12 cellular contexts compared by ENCODE assay signal in genomic region chr11:14411818-14412217, GRCh38. TPM values are rescaled to one million over a fixed set of nuclear protein-coding genes. Genes with fewer than 3 reads are reported as not detected.
A peak's percentile ranks its signal among the peaks of the same experiment; 100 is the strongest.
DNase-seq lines count a peak whose midpoint lies in the region; ATAC-seq and TF ChIP-seq lines count a peak whose summit lies in the region.
"Had no signal": no experiment of that assay in that cellular context is flagged by ENCODE, and none has a peak within 500 bp of the region (broad histone marks: within the 10 kb centered on the region; RNA-seq: fewer than 3 reads in every experiment).

No MANE protein-coding gene starts in this region.

- peak overlapping the region; percentile 92 for H4K91ac ChIP-seq in IMR-90 (ENCODE audit: insufficient read depth, low read depth, low read length)

- peak overlapping the region; percentile 80 for H2AK9ac ChIP-seq in IMR-90 (replicated peaks; ENCODE audit: low read depth, low read length, poor library complexity)

- H2BK20ac ChIP-seq in IMR-90 (ENCODE audit: low read depth, low read length) = peak overlapping the region; percentile 88

- 0 out of 2 replicates have a peak overlapping the region, but pooled peaks have one; percentile 2 for H3K9ac ChIP-seq in IMR-90 (ENCODE audit: low read depth, low read length)

- H3K4me3 Mint-ChIP-seq in chondrocyte (ENCODE audit: unreplicated experiment) = no peak overlapping the region
- H3K4me3 Mint-ChIP-seq: activated CD8-positive, alpha-beta T cell treated with anti-CD3 and anti-CD28 coated beads for 36 hours had no signal

- no peaks in the 10 kb centered on the region for H3K27me3 Mint-ChIP-seq in chondrocyte (ENCODE audit: low read depth)
- H3K27me3 Mint-ChIP-seq: activated CD8-positive, alpha-beta T cell treated with anti-CD3 and anti-CD28 coated beads for 36 hours had no signal

- H3K36me3 Mint-ChIP-seq in chondrocyte (ENCODE audit: low read depth) = no peaks in the 10 kb centered on the region

- H3K27me3 ChIP-seq in IMR-90 (ENCODE audit: control insufficient read depth, insufficient read depth, low read length) (no peaks in the 10 kb centered on the region), lung (ENCODE audit: control insufficient read depth, insufficient read depth) (no peaks in the 10 kb centered on the region), dorsolateral prefrontal cortex (no peaks in the 10 kb centered on the region)
- H3K27me3 ChIP-seq: ascending aorta had no signal

- TF ChIP-seq CTCF in IMR-90 (conservative IDR thresholded peaks at IDR 0.05; ENCODE audit: low read depth, low read length) (no peak), chondrocyte (IDR thresholded peaks at IDR 0.05) (no peak), lung (IDR thresholded peaks at IDR 0.05; ENCODE audit: control extremely low read depth, extremely low read depth) (no peak), GM13976 (IDR thresholded peaks at IDR 0.05; ENCODE audit: borderline replicate concordance, control extremely low read depth, extremely low read depth, insufficient read depth, missing control alignments) (no peak), dorsolateral prefrontal cortex (IDR thresholded peaks at IDR 0.05 in 54 of 56, conservative IDR thresholded peaks at IDR 0.05 in 2 of 56; ENCODE audit: low read depth in 1 of 56, partially characterized antibody in 56 of 56) (no peak)

- H3K4me2 ChIP-seq in IMR-90 (ENCODE audit: low read depth, low read length) = no peak overlapping the region

- POLR2A ChIA-PET in IMR-90 (lab: Charles Lee; ENCODE audit: unreplicated experiment) = interaction anchor here (1.5 kb wide), 1 partner anchor 11 kb away, joined by 5 read pairs; no protein-coding TSS in a partner anchor

- peak overlapping the region; percentile 81 for H3K23ac ChIP-seq in IMR-90 (ENCODE audit: low read depth, low read length)

- peaks cover 20% of the 10 kb centered on the region for H3K4me1 ChIP-seq in IMR-90 (ENCODE audit: control insufficient read depth, insufficient read depth, low read length)
- H3K4me1 ChIP-seq in lung (ENCODE audit: control insufficient read depth in 2 of 2, insufficient read depth in 2 of 2, low read length in 2 of 2) = peaks cover 3 to 7% of the 10 kb centered on the region in 2 donors

- peak overlapping the region; percentile 49 for H2AFZ ChIP-seq in IMR-90 (replicated peaks; ENCODE audit: low read length, poor library complexity)

- peak overlapping the region; percentile 64 for H2BK5ac ChIP-seq in IMR-90 (ENCODE audit: low read depth, low read length, poor library complexity, severe bottlenecking)

- H3K36me3 ChIP-seq in IMR-90 (ENCODE audit: control insufficient read depth, insufficient read depth, low read length) (no peaks in the 10 kb centered on the region), lung (ENCODE audit: control insufficient read depth in 2 of 2, insufficient read depth in 2 of 2, low read length in 2 of 2) (no peaks in the 10 kb centered on the region)
- H3K36me3 ChIP-seq: ascending aorta had no signal

- no peak for TF ChIP-seq POLR2A in IMR-90 (IDR thresholded peaks at IDR 0.05; ENCODE audit: low read depth, low read length)

- BruUV-seq in IMR-90 (replicated peaks; lab: Mats Ljungman, UMichigan) = no TSS peak

- intact Hi-C loops in IMR-90 (cut with micrococcal nuclease) = no loop called here
- intact Hi-C loops in dorsolateral prefrontal cortex (cut with DNase I) = no loop called here

- peak overlapping the region; percentile 99 for H2AK5ac ChIP-seq in IMR-90 (ENCODE audit: low read depth, low read length)

- no peaks in the 10 kb centered on the region for H4K20me1 ChIP-seq in IMR-90 (ENCODE audit: insufficient read depth, low read length)

- dilution Hi-C loops in IMR-90 (cut with HindIII; ENCODE audit: low sequenced_read_pairs, unreplicated experiment) = no loop called here

- H3K27ac ChIP-seq in IMR-90 (ENCODE audit: insufficient read depth, low read length) (peak overlapping the region; percentile 65), lung (ENCODE audit: low read depth in 1 of 2, low read length in 1 of 2) (no peak overlapping the region), dorsolateral prefrontal cortex (no peak overlapping the region)
- H3K27ac ChIP-seq: ascending aorta had no signal

- H3K9me3 ChIP-seq in IMR-90 (ENCODE audit: control insufficient read depth, insufficient read depth, low read length) (no peaks in the 10 kb centered on the region), lung (ENCODE audit: control insufficient read depth in 2 of 2, insufficient read depth in 1 of 2, low read length in 1 of 2) (no peaks in the 10 kb centered on the region)
- H3K9me3 ChIP-seq: ascending aorta had no signal

- H3K4me1 Mint-ChIP-seq in chondrocyte (ENCODE audit: low read depth) = peaks cover 43% of the 10 kb centered on the region

- H3K9me3 Mint-ChIP-seq in chondrocyte (ENCODE audit: low read depth) = no peaks in the 10 kb centered on the region
- H3K9me3 Mint-ChIP-seq: activated CD8-positive, alpha-beta T cell treated with anti-CD3 and anti-CD28 coated beads for 36 hours had no signal

- H3K18ac ChIP-seq in IMR-90 (ENCODE audit: low read depth, low read length) = peak overlapping the region; percentile 50

- peak overlapping the region; percentile 83 for H2BK15ac ChIP-seq in IMR-90 (ENCODE audit: low read depth, low read length)

- H3K4me3 ChIP-seq in IMR-90 (ENCODE audit: insufficient read depth, low read depth, low read length) (no peak overlapping the region), lung (no peak overlapping the region), dorsolateral prefrontal cortex (no peak overlapping the region)
- H3K4me3 ChIP-seq: ascending aorta had no signal

- CTCF ChIA-PET in IMR-90 (lab: Yijun Ruan, JAX) = no interaction called here

- H4K8ac ChIP-seq in IMR-90 (ENCODE audit: low read depth in 2 of 2, low read length in 2 of 2) = peak overlapping the region; percentile 74 to 88

- peak; percentile 57 for DNase-seq in A172 (ENCODE audit: low spot score)
- peak; percentile 89 for DNase-seq in IMR-90
- DNase-seq in chondrocyte (ENCODE audit: low spot score) = no peak
- peak; percentile 34 for DNase-seq in lung (ENCODE audit: low spot score)
- no peak for DNase-seq in stimulated activated CD4-positive, alpha-beta T cell treated with anti-CD3 and anti-CD28 coated beads, Interleukin-4, amount 100 ng/mL, for 4 hours
- DNase-seq in GM13976 (ENCODE audit: low spot score) = no peak
- no peak for DNase-seq in dorsolateral prefrontal cortex
- no peak for DNase-seq in NCI-H345 treated with DMSO at 0.1 percent for 48 hours (lab: John Stamatoyannopoulos, UW; ENCODE audit: unreplicated experiment)
- DNase-seq: activated CD8-positive, alpha-beta T cell treated with anti-CD3 and anti-CD28 coated beads for 36 hours; glutamatergic neuron; stimulated activated CD4-positive, alpha-beta T cell treated with anti-CD3 and anti-CD28 coated beads, Interleukin-1b, Interleukin-23, amount 100 ng/mL, for 48 hours had no signal

- no peak for TF ChIP-seq RAD21 in IMR-90 (IDR thresholded peaks at IDR 0.05; ENCODE audit: low read length)

- H2BK120ac ChIP-seq in IMR-90 (ENCODE audit: low read depth, low read length) = peak overlapping the region; percentile 87

- H3K27ac Mint-ChIP-seq in chondrocyte (ENCODE audit: unreplicated experiment) = peak overlapping the region; percentile 59
- H3K27ac Mint-ChIP-seq: activated CD8-positive, alpha-beta T cell treated with anti-CD3 and anti-CD28 coated beads for 36 hours had no signal

- H3K79me1 ChIP-seq in IMR-90 (ENCODE audit: low read depth in 1 of 2, low read length in 2 of 2) = no peaks in the 10 kb centered on the region

- peak overlapping the region; percentile 90 for H3K4ac ChIP-seq in IMR-90 (ENCODE audit: low read depth, low read length)

- H4K5ac ChIP-seq in IMR-90 (ENCODE audit: low read depth, low read length) = peak overlapping the region; percentile 42

- H3K56ac ChIP-seq in IMR-90 (ENCODE audit: extremely low read depth, insufficient read depth, low read length) = peak overlapping the region; percentile 23; the same call in 1 of the 2 replicates

- in situ Hi-C loops in IMR-90 (cut with MboI; ENCODE audit: low sequenced_read_pairs) = no loop called here
- in situ Hi-C loops in GM13976 (cut with MboI; ENCODE audit: low sequenced_read_pairs, unreplicated experiment) = loop anchor here (25.0 kb wide), 1 partner anchor 450 kb away; the partner anchor contains the start of gene SPON1

- ATAC-seq in IMR-90 (ENCODE audit: low read depth) = peak; percentile 82
- ATAC-seq in lung (ENCODE audit: insufficient read depth, low FRiP score) = peak; percentile 56
- ATAC-seq: activated CD8-positive, alpha-beta T cell treated with anti-CD3 and anti-CD28 coated beads for 36 hours had no signal

- H3K14ac ChIP-seq in IMR-90 (replicated peaks; ENCODE audit: low read depth, low read length) = peak overlapping the region; percentile 80

- H3K9me1 ChIP-seq in IMR-90 (ENCODE audit: insufficient read depth, low read length) = peaks cover 29% of the 10 kb centered on the region

TF ChIP-seq in IMR-90, 13 proteins besides CTCF, POLR2A, EP300 and RAD21 (continues in another document):
- TF ChIP-seq FOS (IDR thresholded peaks at IDR 0.05; ENCODE audit: low read depth, low read length) (peak; percentile 54), BHLHE40 (IDR thresholded peaks at IDR 0.05; ENCODE audit: low read depth, low read length) (no peak), RFX5 (IDR thresholded peaks at IDR 0.05; ENCODE audit: low read depth, low read length) (no peak), SMC3 (IDR thresholded peaks at IDR 0.05; ENCODE audit: low read depth, low read length) (no peak), ELK1 (IDR thresholded peaks at IDR 0.05; ENCODE audit: borderline replicate concordance, low read depth, low read length) (no peak), NFE2L2 (IDR thresholded peaks at IDR 0.05; ENCODE audit: low read depth, low read length) (no peak), CEBPB (IDR thresholded peaks at IDR 0.05; ENCODE audit: low read depth, low read length) (peak; percentile 80)

RNA-seq across cellular contexts. Expression of gene RRAS2, which starts 52.8 kb away (rescaled TPM):
- 117 and 138 TPM in 2 replicates for total RNA-seq in A172 (2014; rRNA removed; shearing (Covaris generic))
- total RNA-seq in IMR-90 (2012; rRNA removed) (106 and 155 TPM in 2 replicates), chondrocyte (55.8 to 76.9 TPM (median 74.1 TPM) in 3 replicates), lung (10 to 100 TPM; 43.8 to 73.5 TPM), dorsolateral prefrontal cortex (10 to 100 TPM in 106 of 120 experiments, 1 to 10 TPM in 14; 6.9 to 20.2 (median 12.8) TPM)
- polyA plus RNA-seq in IMR-90 (2012; rRNA removed) (64.8 and 85.5 TPM in 2 replicates), lung (10 to 100 TPM; 21.2 to 26.1 TPM)
- 13.2 and 50.0 TPM in 2 replicates for polyA plus RNA-seq in IMR-90 (2012; cell fraction: cytosol; rRNA removed)
- polyA plus RNA-seq in IMR-90 (2012; cell fraction: nucleus; rRNA removed; ENCODE audit: low replicate concordance) = 20.2 and 33.9 TPM in 2 replicates

Comparison
In these comparisons a context has a peak if more than half of its experiments do, and no peak if none do; other contexts are left out.
1. DNase-seq: peak in A172 (single experiment), IMR-90 (single experiment) and lung (single experiment); none in chondrocyte (single experiment), stimulated activated CD4-positive, alpha-beta T cell treated with anti-CD3 and anti-CD28 coated beads, Interleukin-4, amount 100 ng/mL, for 4 hours (0 of 2), GM13976 (single experiment), dorsolateral prefrontal cortex (0 of 10) and NCI-H345 treated with DMSO at 0.1 percent for 48 hours (single experiment).